17 cellular contexts compared by ENCODE assay signal in genomic region chr13:110469597-110469996, GRCh38.
DNase-seq lines count a peak whose midpoint lies in the region; ATAC-seq and TF ChIP-seq lines count a peak whose summit lies in the region.
"Had no signal": no experiment of that assay in that cellular context is flagged by ENCODE, and none has a peak within 500 bp of the region (broad histone marks: within the 10 kb centered on the region; RNA-seq: fewer than 3 reads in every experiment).

No MANE protein-coding gene starts in this region.

- intact Hi-C loops in Right ventricle myocardium superior (cut with DNase I) = no loop called here
- intact Hi-C loops in lower lobe of right lung (cut with DNase I) = no loop called here

- peaks cover 99% of the 10 kb centered on the region for H3K36me3 ChIP-seq in right atrium auricular region
- H3K36me3 ChIP-seq in lower lobe of right lung = peaks cover 93% of the 10 kb centered on the region
- H3K36me3 ChIP-seq: HAP-1 had no signal

- peaks cover 0 to 1% of the 10 kb centered on the region in 2 donors for H3K9me3 Mint-ChIP-seq in stimulated activated naive B cell treated with anti-CD40 and anti-IgM and Interleukin-4, amounts not matched to agents 10 μg/mL and 1 μg/mL and 100 μg/mL, for 72 hours
- H3K9me3 Mint-ChIP-seq: CD4-positive, alpha-beta memory T cell; HFFc6 had no signal

- H3K27ac ChIP-seq in right atrium auricular region (no peak overlapping the region), lower lobe of right lung (no peak overlapping the region)
- H3K27ac ChIP-seq: 22Rv1 had no signal

- peaks cover 41 to 74% of the 10 kb centered on the region in 2 donors for H3K4me1 Mint-ChIP-seq in stimulated activated naive B cell treated with anti-CD40 and anti-IgM and Interleukin-4, amounts not matched to agents 10 μg/mL and 1 μg/mL and 100 μg/mL, for 72 hours

- TF ChIP-seq CTCF in right atrium auricular region (IDR thresholded peaks at IDR 0.05) (no peak), lower lobe of right lung (IDR thresholded peaks at IDR 0.05) (no peak)

- peak overlapping the region; percentile 97 for H3K27ac Mint-ChIP-seq in stimulated activated naive B cell treated with anti-CD40 and anti-IgM and Interleukin-4, amounts not matched to agents 10 μg/mL and 1 μg/mL and 100 μg/mL, for 72 hours
- H3K27ac Mint-ChIP-seq: CD4-positive, alpha-beta memory T cell; HFFc6 had no signal

- peaks cover 0 to 3% of the 10 kb centered on the region in 2 donors for H3K36me3 Mint-ChIP-seq in stimulated activated naive B cell treated with anti-CD40 and anti-IgM and Interleukin-4, amounts not matched to agents 10 μg/mL and 1 μg/mL and 100 μg/mL, for 72 hours
- H3K36me3 Mint-ChIP-seq: CD4-positive, alpha-beta memory T cell had no signal

- H3K27me3 ChIP-seq in right atrium auricular region (no peaks in the 10 kb centered on the region), lower lobe of right lung (ENCODE audit: low read depth) (no peaks in the 10 kb centered on the region)

- H3K9me3 ChIP-seq in right atrium auricular region = no peaks in the 10 kb centered on the region
- no peaks in the 10 kb centered on the region for H3K9me3 ChIP-seq in lower lobe of right lung
- H3K9me3 ChIP-seq: HAP-1 had no signal

- H3K4me3 Mint-ChIP-seq in stimulated activated naive B cell treated with anti-CD40 and anti-IgM and Interleukin-4, amounts not matched to agents 10 μg/mL and 1 μg/mL and 100 μg/mL, for 72 hours = no peak overlapping the region
- H3K4me3 Mint-ChIP-seq: CD4-positive, alpha-beta memory T cell; HFFc6 had no signal

- H3K4me3 ChIP-seq in right atrium auricular region = no peak overlapping the region
- H3K4me3 ChIP-seq in lower lobe of right lung = no peak overlapping the region
- H3K4me3 ChIP-seq: HAP-1 had no signal

- DNase-seq in Right ventricle myocardium superior (peak; percentile 37), right atrium auricular region (ENCODE audit: low spot score) (no peak), lower lobe of right lung (peak; percentile 45), mesenteric fat pad (ENCODE audit: low spot score) (no peak)
- no peak for DNase-seq in stimulated activated naive B cell treated with anti-CD40 and anti-IgM and Interleukin-4, amounts not matched to agents 10 μg/mL and 1 μg/mL and 100 μg/mL, for 72 hours
- no peak for DNase-seq in stimulated activated CD4-positive, alpha-beta T cell treated with anti-CD3 and anti-CD28 coated beads, Interleukin-2, amount 100 ng/mL, for 48 hours
- DNase-seq: C1 segment of cervical spinal cord; Calu3; CD4-positive, alpha-beta memory T cell; COR-L47; DMS53; DMS79 treated with DMSO at 0.1 percent for 48 hours; GOT3; HFFc6 had no signal

- H3K27me3 Mint-ChIP-seq in stimulated activated naive B cell treated with anti-CD40 and anti-IgM and Interleukin-4, amounts not matched to agents 10 μg/mL and 1 μg/mL and 100 μg/mL, for 72 hours = peaks cover 0 to under 1% of the 10 kb centered on the region in 2 donors
- H3K27me3 Mint-ChIP-seq: B cell had no signal

- no peak for ATAC-seq in Right ventricle myocardium superior (ENCODE audit: poor library complexity)
- no peak for ATAC-seq in lower lobe of right lung
- ATAC-seq in stimulated activated naive B cell treated with anti-CD40 and anti-IgM and Interleukin-4, amounts not matched to agents 10 μg/mL and 1 μg/mL and 100 μg/mL, for 72 hours (replicated peaks) = no peak

- peaks cover 0 to 9% of the 10 kb centered on the region in 2 donors for H3K4me1 ChIP-seq in right atrium auricular region
- H3K4me1 ChIP-seq in lower lobe of right lung = peaks cover 11% of the 10 kb centered on the region
- H3K4me1 ChIP-seq: HAP-1 had no signal

Comparison
In these comparisons a context has a peak if more than half of its experiments do, and no peak if none do; other contexts are left out.
1. DNase-seq: peak in Right ventricle myocardium superior (single experiment) and lower lobe of right lung (single experiment); none in right atrium auricular region (single experiment), stimulated activated naive B cell treated with anti-CD40 and anti-IgM and Interleukin-4, amounts not matched to agents 10 μg/mL and 1 μg/mL and 100 μg/mL, for 72 hours (single experiment), mesenteric fat pad (single experiment) and stimulated activated CD4-positive, alpha-beta T cell treated with anti-CD3 and anti-CD28 coated beads, Interleukin-2, amount 100 ng/mL, for 48 hours (0 of 2).